9 cellular contexts compared by ENCODE assay signal in genomic region chr17:60102632-60103047, GRCh38. TPM values are rescaled to one million over a fixed set of nuclear protein-coding genes. Genes with fewer than 3 reads are reported as not detected.
A peak's percentile ranks its signal among the peaks of the same experiment; 100 is the strongest.
DNase-seq lines count a peak whose midpoint lies in the region; ATAC-seq and TF ChIP-seq lines count a peak whose summit lies in the region.
"Had no signal": no experiment of that assay in that cellular context is flagged by ENCODE, and none has a peak within 500 bp of the region (broad histone marks: within the 10 kb centered on the region; RNA-seq: fewer than 3 reads in every experiment).

No MANE protein-coding gene starts in this region.

- H3K36me3 Mint-ChIP-seq in memory B cell = no peaks in the 10 kb centered on the region
- H3K36me3 Mint-ChIP-seq in nephron progenitor cell (ENCODE audit: low read depth) = no peaks in the 10 kb centered on the region

- H3K27ac Mint-ChIP-seq in memory B cell (peak overlapping the region; percentile 71), nephron progenitor cell (no peak overlapping the region)

- no peaks in the 10 kb centered on the region for H3K27me3 ChIP-seq in Peyer's patch

- H3K4me3 ChIP-seq in Peyer's patch (peak overlapping the region in 3 of 4 donors; percentile 14 to 41 (median 30)), astrocyte of the spinal cord (ENCODE audit: low read depth, low read length) (no peak overlapping the region)

- ATAC-seq in GM21526 (IDR thresholded peaks at IDR 0.05; ENCODE audit: low FRiP score, unreplicated experiment) (peak; percentile 61), memory B cell (ENCODE audit: low read depth) (peak; percentile 96), GM18520 (IDR thresholded peaks at IDR 0.05; ENCODE audit: unreplicated experiment) (no peak)

- TF ChIP-seq CTCF in Peyer's patch (IDR thresholded peaks at IDR 0.05) = no peak
- no peak for TF ChIP-seq CTCF in astrocyte of the spinal cord (IDR thresholded peaks at IDR 0.05; ENCODE audit: low read depth, low read length)
- no peak for TF ChIP-seq CTCF in nephron progenitor cell (IDR thresholded peaks at IDR 0.05)

- no peaks in the 10 kb centered on the region for H3K36me3 ChIP-seq in Peyer's patch
- H3K36me3 ChIP-seq: tibial artery had no signal

- no peak for TF ChIP-seq POLR2A in Peyer's patch (IDR thresholded peaks at IDR 0.05)

- H3K4me3 Mint-ChIP-seq in memory B cell (peak overlapping the region; percentile 76), nephron progenitor cell (no peak overlapping the region)

- no peaks in the 10 kb centered on the region for H3K9me3 Mint-ChIP-seq in memory B cell
- no peaks in the 10 kb centered on the region for H3K9me3 Mint-ChIP-seq in nephron progenitor cell

- DNase-seq in Peyer's patch (peak in 2 of 3 donors; percentile 49 to 73), astrocyte of the spinal cord (ENCODE audit: low read depth, low spot score) (peak; percentile 32), memory B cell (ENCODE audit: low spot score in 2 of 2) (peak; percentile 38 to 39), DMS 273 (lab: John Stamatoyannopoulos, UW; ENCODE audit: unreplicated experiment) (no peak), AG20443 (ENCODE audit: low spot score) (no peak), nephron progenitor cell (no peak)

- H3K4me1 Mint-ChIP-seq in memory B cell (peaks cover 18% of the 10 kb centered on the region), nephron progenitor cell (no peaks in the 10 kb centered on the region)

- H3K27me3 Mint-ChIP-seq in memory B cell = no peaks in the 10 kb centered on the region
- H3K27me3 Mint-ChIP-seq in nephron progenitor cell (ENCODE audit: low read depth, poor library complexity) = peaks cover 13% of the 10 kb centered on the region

- no peaks in the 10 kb centered on the region for H3K4me1 ChIP-seq in Peyer's patch
- H3K4me1 ChIP-seq: tibial artery had no signal

- in situ Hi-C loops in astrocyte of the spinal cord (cut with HindIII; ENCODE audit: low sequenced_read_pairs) = no loop called here

- H3K9me3 ChIP-seq in Peyer's patch = no peaks in the 10 kb centered on the region
- H3K9me3 ChIP-seq: tibial artery had no signal

- peak overlapping the region in 3 of 4 donors; percentile 49 to 60 (median 53) for H3K27ac ChIP-seq in Peyer's patch
- H3K27ac ChIP-seq: tibial artery had no signal

RNA-seq across cellular contexts. Expression of gene HEATR6, which starts 23.9 kb away (rescaled TPM):
- total RNA-seq in Peyer's patch = 10 to 100 TPM in 3 of 4 donors, 1 to 10 TPM in 1; 9.0 to 72.6 (median 15.5) TPM

RNA-seq across cellular contexts. Expression of gene CA4, which starts 47.1 kb away (rescaled TPM):
- 10 to 100 TPM in 2 of 4 donors, 1 to 10 TPM in 1, not detected in 1; 1.6 to 18.4 (median 12.3) TPM for total RNA-seq in Peyer's patch

Comparison
In these comparisons a context has a peak if more than half of its experiments do, and no peak if none do; other contexts are left out.
1. DNase-seq: peak in Peyer's patch (2 of 3), astrocyte of the spinal cord (single experiment) and memory B cell (2 of 2); none in DMS 273 (single experiment), AG20443 (single experiment) and nephron progenitor cell (single experiment).